1 cellular context compared by ENCODE assay signal in the genomic region with DNA sequence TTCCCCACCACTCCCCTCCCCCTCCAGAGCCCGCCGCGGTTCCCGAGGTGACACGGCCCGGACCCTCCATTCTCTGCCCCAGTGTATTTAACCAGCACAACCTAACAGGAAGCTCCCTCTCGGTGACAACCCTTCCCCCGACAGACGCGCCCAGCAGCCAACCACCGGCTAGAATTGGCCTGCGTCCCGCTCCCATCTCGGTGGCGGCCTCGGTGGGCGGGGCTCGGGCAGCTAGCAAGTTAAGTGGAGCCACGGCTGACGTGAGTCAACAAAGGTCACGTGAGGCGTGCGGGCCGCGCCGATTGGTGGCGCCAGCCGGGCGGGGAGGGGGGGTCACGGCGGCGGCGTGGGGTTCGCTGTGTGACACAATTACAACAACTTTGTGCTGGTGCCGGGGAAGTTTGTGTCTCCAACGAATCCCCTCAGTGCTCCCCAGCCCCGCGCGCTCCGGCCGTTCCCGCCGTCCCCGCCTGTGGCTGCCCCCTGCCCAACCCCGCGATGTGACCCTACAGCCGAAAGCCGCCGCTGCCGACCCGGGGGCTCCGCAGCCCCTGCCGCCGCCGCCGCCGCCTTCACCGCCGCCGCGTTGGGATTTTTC.
TF ChIP-seq lines count a peak whose summit lies in the region.

Gene KDM6A, plus strand, starts transcription at position 372 of the 598 bp plus-strand sequence. CDS start 364 bp downstream, outside the sequence.

TF ChIP-seq in HepG2, 621 proteins besides CTCF, POLR2A, EP300 and RAD21 (continued from another document and continues in another):
- TF ChIP-seq ZBTB14 (CRISPR knock-in tag; IDR thresholded peaks at IDR 0.05) (no peak; the same call in 1 of the 2 replicates), ZNF124 (CRISPR knock-in tag; IDR thresholded peaks at IDR 0.05) (no peak), ZNF207 (IDR thresholded peaks at IDR 0.05; ENCODE audit: borderline replicate concordance) (no peak), GLMP (CRISPR knock-in tag; IDR thresholded peaks at IDR 0.05; ENCODE audit: borderline replicate concordance) (no peak), MATR3 (CRISPR knock-in tag; IDR thresholded peaks at IDR 0.05) (no peak), PBX3 (CRISPR knock-in tag; IDR thresholded peaks at IDR 0.05; ENCODE audit: borderline replicate concordance) (no peak), SRSF1 (optimal IDR thresholded peaks at IDR 0.05; ENCODE audit: low read depth, low read length) (no peak), ZNF350 (CRISPR knock-in tag; IDR thresholded peaks at IDR 0.05; ENCODE audit: borderline replicate concordance, low read depth) (no peak), TBL1XR1 (IDR thresholded peaks at IDR 0.05; ENCODE audit: borderline replicate concordance, low read length, partially characterized antibody) (no peak), KLF9 (CRISPR knock-in tag; IDR thresholded peaks at IDR 0.05; ENCODE audit: low read depth) (no peak), KDM5A (IDR thresholded peaks at IDR 0.05; ENCODE audit: borderline replicate concordance, low read length) (no peak), ZNF709 (CRISPR knock-in tag; IDR thresholded peaks at IDR 0.05) (no peak), AGO1 (IDR thresholded peaks at IDR 0.05; ENCODE audit: low read depth, low read length, poor library complexity, severe bottlenecking) (peak; percentile 5), ZNF710 (CRISPR knock-in tag; IDR thresholded peaks at IDR 0.05; ENCODE audit: borderline replicate concordance) (no peak), PHF20 (CRISPR knock-in tag; IDR thresholded peaks at IDR 0.05) (peak; percentile 23; the same call in 1 of the 2 replicates), TMF1 (CRISPR knock-in tag; IDR thresholded peaks at IDR 0.05; ENCODE audit: low read depth) (no peak), TAF1 (CRISPR knock-in tag; IDR thresholded peaks at IDR 0.05) (0 out of 2 replicates have a peak, but pooled peaks have one; percentile 11), ZNF44 (CRISPR knock-in tag; IDR thresholded peaks at IDR 0.05) (no peak), ZNF317 (CRISPR knock-in tag; IDR thresholded peaks at IDR 0.05) (no peak), HINFP (CRISPR knock-in tag; IDR thresholded peaks at IDR 0.05; ENCODE audit: low read depth) (no peak), ATF7 (IDR thresholded peaks at IDR 0.05) (no peak), ATF7 (CRISPR knock-in tag; IDR thresholded peaks at IDR 0.05) (no peak), ZNF788 (CRISPR knock-in tag; IDR thresholded peaks at IDR 0.05; ENCODE audit: borderline replicate concordance) (no peak), MEIS1 (CRISPR knock-in tag; IDR thresholded peaks at IDR 0.05; ENCODE audit: borderline replicate concordance) (no peak), EZH2 (conservative IDR thresholded peaks at IDR 0.05; ENCODE audit: low read depth, low read length) (no peak), ZNF839 (CRISPR knock-in tag; IDR thresholded peaks at IDR 0.05; ENCODE audit: borderline replicate concordance) (no peak), PAWR (CRISPR knock-in tag; IDR thresholded peaks at IDR 0.05; ENCODE audit: borderline replicate concordance) (no peak), MED13 (CRISPR knock-in tag; IDR thresholded peaks at IDR 0.05) (no peak), SMYD3 (CRISPR knock-in tag; IDR thresholded peaks at IDR 0.05) (no peak), ZIK1 (CRISPR knock-in tag; IDR thresholded peaks at IDR 0.05; ENCODE audit: borderline replicate concordance, low read depth) (no peak), KDM5B (CRISPR knock-in tag; IDR thresholded peaks at IDR 0.05; ENCODE audit: borderline replicate concordance) (no peak), GABPB1 (CRISPR knock-in tag; IDR thresholded peaks at IDR 0.05) (peak; percentile 92), ZNF530 (CRISPR knock-in tag; IDR thresholded peaks at IDR 0.05; ENCODE audit: low read depth) (no peak), HOXA3 (CRISPR knock-in tag; IDR thresholded peaks at IDR 0.05) (peak; percentile 13; the same call in 1 of the 2 replicates), ZNF720 (CRISPR knock-in tag; IDR thresholded peaks at IDR 0.05) (no peak), ZSCAN21 (CRISPR knock-in tag; IDR thresholded peaks at IDR 0.05; ENCODE audit: borderline replicate concordance) (0 out of 2 replicates have a peak, but pooled peaks have one; percentile 20), ZFX (CRISPR knock-in tag; IDR thresholded peaks at IDR 0.05; ENCODE audit: low read depth) (no peak; the same call in 1 of the 2 replicates), MXD3 (CRISPR knock-in tag; IDR thresholded peaks at IDR 0.05) (no peak), ESRRA (CRISPR knock-in tag; IDR thresholded peaks at IDR 0.05; ENCODE audit: low read depth) (no peak), POLR2AphosphoS5 (IDR thresholded peaks at IDR 0.05; ENCODE audit: low read depth, low read length) (peak; percentile 30; the same call in 1 of the 2 replicates), MBD4 (IDR thresholded peaks at IDR 0.05; ENCODE audit: borderline replicate concordance, low read length) (no peak), STAT5B (CRISPR knock-in tag; IDR thresholded peaks at IDR 0.05) (no peak), TBP (CRISPR knock-in tag; IDR thresholded peaks at IDR 0.05) (no peak), FLYWCH1 (CRISPR knock-in tag; IDR thresholded peaks at IDR 0.05) (no peak), ZNF460 (CRISPR knock-in tag; IDR thresholded peaks at IDR 0.05; ENCODE audit: borderline replicate concordance) (no peak), SIX4 (CRISPR knock-in tag; IDR thresholded peaks at IDR 0.05) (no peak), MBNL3 (CRISPR knock-in tag; conservative IDR thresholded peaks at IDR 0.05) (no peak), HNRNPL (IDR thresholded peaks at IDR 0.05; ENCODE audit: low read depth, low read length) (no peak)
- TF ChIP-seq, protein P1, sequence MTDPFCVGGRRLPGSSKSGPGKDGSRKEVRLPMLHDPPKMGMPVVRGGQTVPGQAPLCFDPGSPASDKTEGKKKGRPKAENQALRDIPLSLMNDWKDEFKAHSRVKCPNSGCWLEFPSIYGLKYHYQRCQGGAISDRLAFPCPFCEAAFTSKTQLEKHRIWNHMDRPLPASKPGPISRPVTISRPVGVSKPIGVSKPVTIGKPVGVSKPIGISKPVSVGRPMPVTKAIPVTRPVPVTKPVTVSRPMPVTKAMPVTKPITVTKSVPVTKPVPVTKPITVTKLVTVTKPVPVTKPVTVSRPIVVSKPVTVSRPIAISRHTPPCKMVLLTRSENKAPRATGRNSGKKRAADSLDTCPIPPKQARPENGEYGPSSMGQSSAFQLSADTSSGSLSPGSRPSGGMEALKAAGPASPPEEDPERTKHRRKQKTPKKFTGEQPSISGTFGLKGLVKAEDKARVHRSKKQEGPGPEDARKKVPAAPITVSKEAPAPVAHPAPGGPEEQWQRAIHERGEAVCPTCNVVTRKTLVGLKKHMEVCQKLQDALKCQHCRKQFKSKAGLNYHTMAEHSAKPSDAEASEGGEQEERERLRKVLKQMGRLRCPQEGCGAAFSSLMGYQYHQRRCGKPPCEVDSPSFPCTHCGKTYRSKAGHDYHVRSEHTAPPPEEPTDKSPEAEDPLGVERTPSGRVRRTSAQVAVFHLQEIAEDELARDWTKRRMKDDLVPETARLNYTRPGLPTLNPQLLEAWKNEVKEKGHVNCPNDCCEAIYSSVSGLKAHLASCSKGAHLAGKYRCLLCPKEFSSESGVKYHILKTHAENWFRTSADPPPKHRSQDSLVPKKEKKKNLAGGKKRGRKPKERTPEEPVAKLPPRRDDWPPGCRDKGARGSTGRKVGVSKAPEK (CRISPR knock-in tag; IDR thresholded peaks at IDR 0.05; ENCODE audit: borderline replicate concordance) = no peak
- TF ChIP-seq, protein P2, sequence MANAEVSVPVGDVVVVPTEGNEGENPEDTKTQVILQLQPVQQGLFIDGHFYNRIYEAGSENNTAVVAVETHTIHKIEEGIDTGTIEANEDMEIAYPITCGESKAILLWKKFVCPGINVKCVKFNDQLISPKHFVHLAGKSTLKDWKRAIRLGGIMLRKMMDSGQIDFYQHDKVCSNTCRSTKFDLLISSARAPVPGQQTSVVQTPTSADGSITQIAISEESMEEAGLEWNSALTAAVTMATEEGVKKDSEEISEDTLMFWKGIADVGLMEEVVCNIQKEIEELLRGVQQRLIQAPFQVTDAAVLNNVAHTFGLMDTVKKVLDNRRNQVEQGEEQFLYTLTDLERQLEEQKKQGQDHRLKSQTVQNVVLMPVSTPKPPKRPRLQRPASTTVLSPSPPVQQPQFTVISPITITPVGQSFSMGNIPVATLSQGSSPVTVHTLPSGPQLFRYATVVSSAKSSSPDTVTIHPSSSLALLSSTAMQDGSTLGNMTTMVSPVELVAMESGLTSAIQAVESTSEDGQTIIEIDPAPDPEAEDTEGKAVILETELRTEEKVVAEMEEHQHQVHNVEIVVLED (CRISPR knock-in tag; IDR thresholded peaks at IDR 0.05; ENCODE audit: borderline replicate concordance) = peak; percentile 87
